Comparison of ENCODE assay signal across 32 cellular contexts in the genomic region with DNA sequence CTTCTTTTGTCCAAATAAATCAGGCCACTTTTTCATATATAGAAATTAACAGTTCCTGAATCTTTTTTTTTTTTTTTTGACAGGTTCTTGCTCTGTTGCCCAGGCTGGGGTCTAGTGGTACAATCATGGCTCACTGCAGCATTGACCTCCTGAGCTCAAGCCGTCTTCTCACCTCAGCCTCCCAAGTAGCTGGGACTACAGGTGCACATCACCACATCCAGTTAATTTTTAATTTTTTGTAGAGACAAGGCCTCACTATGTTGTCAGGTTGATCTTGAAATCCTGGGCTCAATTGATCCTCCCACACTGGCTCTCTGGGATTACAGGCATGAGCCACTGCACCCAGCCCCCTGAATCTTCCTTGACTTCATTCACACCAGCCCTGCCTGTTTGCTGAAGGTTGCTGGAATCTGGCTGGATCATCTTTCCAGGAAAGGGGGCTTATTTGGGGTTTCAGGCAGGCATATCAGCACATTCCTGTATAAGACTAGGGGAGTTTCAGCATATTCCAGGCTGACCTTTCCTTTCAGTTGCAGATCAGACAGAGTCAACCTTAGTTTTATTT.
DNase-seq lines count a peak whose midpoint lies in the region; ATAC-seq, FAIRE-seq and TF ChIP-seq lines count a peak whose summit lies in the region.
"Had no signal": no experiment of that assay in that cellular context is flagged by ENCODE, and none has a peak within 500 bp of the region (broad histone marks: within the 10 kb centered on the region; RNA-seq: fewer than 3 reads in every experiment).

No MANE protein-coding gene starts in this region.

- no peaks in the 10 kb centered on the region for H3K9me3 Mint-ChIP-seq in progenitor cell of endocrine pancreas (ENCODE audit: low read depth)
- H3K9me3 Mint-ChIP-seq: activated CD4-positive, alpha-beta memory T cell treated with anti-CD3 and anti-CD28 coated beads, Interleukin-2, amount 10 ng/mL, durations not matched to agents 7 days and 5 days; activated naive CD4-positive, alpha-beta T cell treated with anti-CD3 and anti-CD28 coated beads, Interleukin-2, amount 50 U/mL, for 72 hours; activated T-helper 17 cell treated with anti-CD3 and anti-CD28 coated beads, Interleukin-2, amount 50 U/mL, for 72 hours; effector memory CD8-positive, alpha-beta T cell had no signal

- intact Hi-C loops in body of pancreas (cut with DNase I) (no loop called here), HepG2 (cut with micrococcal nuclease; ENCODE audit: unreplicated experiment) (loop anchor here (5.0 kb wide), 1 partner anchor 68 kb away; no protein-coding TSS in a partner anchor)

- no TSS peak for BruUV-seq in HepG2 (replicated peaks; lab: Mats Ljungman, UMichigan)

- peak overlapping the region; percentile 28 for H2AFZ ChIP-seq in HepG2 (ENCODE audit: low read length)

- WGBS in body of pancreas, 2 donors, result 65 to 78% methylated on average over 1 of the region's 1 CpG
- 29% methylated on average over 1 of the region's 1 CpG for WGBS in HepG2 (ENCODE audit: low lambda C conversion rate)

- no peak for TF ChIP-seq POLR2A in body of pancreas (IDR thresholded peaks at IDR 0.05)
- TF ChIP-seq POLR2A in HepG2 (IDR thresholded peaks at IDR 0.05; ENCODE audit: insufficient read depth in 1 of 2, low read depth in 2 of 2, low read length in 2 of 2), result no peak

- no peaks in the 10 kb centered on the region for H4K20me1 ChIP-seq in HepG2 (ENCODE audit: insufficient read depth, low read length)
- H4K20me1 ChIP-seq: BLaER1 treated with 17β-estradiol and CSF1 and Interleukin-3, amounts not matched to agents 10 nM and 100 nM had no signal

- no peaks in the 10 kb centered on the region for H3K36me3 Mint-ChIP-seq in progenitor cell of endocrine pancreas (ENCODE audit: insufficient read depth)
- H3K36me3 Mint-ChIP-seq: activated naive CD4-positive, alpha-beta T cell treated with anti-CD3 and anti-CD28 coated beads, Interleukin-2, amount 50 U/mL, for 72 hours; naive thymus-derived CD4-positive, alpha-beta T cell had no signal

- H3K4me3 ChIP-seq in body of pancreas (no peak overlapping the region), HepG2 (replicated peaks in 1 of 3; ENCODE audit: insufficient read depth in 1 of 3, low read depth in 2 of 3, low read length in 3 of 3) (peak overlapping the region in 2 of 3 experiments; percentile 18 to 27; a peak in 2 of 6 replicates)
- H3K4me3 ChIP-seq: BLaER1 treated with 17β-estradiol and CSF1 and Interleukin-3, amounts not matched to agents 10 nM and 100 nM; cardiac muscle cell; heart right ventricle; transverse colon had no signal

- H3K4me1 Mint-ChIP-seq in progenitor cell of endocrine pancreas (ENCODE audit: low read depth), result peaks cover 38% of the 10 kb centered on the region
- H3K4me1 Mint-ChIP-seq: activated CD4-positive, alpha-beta memory T cell treated with anti-CD3 and anti-CD28 coated beads, Interleukin-2, amount 10 ng/mL, durations not matched to agents 7 days and 5 days; activated T-helper 17 cell treated with anti-CD3 and anti-CD28 coated beads, Interleukin-2, amount 50 U/mL, for 72 hours; naive thymus-derived CD4-positive, alpha-beta T cell had no signal

- H3K79me2 ChIP-seq in HepG2 (ENCODE audit: insufficient read depth, low read length), result no peaks in the 10 kb centered on the region

- H3K27me3 Mint-ChIP-seq in progenitor cell of endocrine pancreas, result no peaks in the 10 kb centered on the region

- TF ChIP-seq CTCF in body of pancreas (IDR thresholded peaks at IDR 0.05) (no peak), HepG2 (CRISPR knock-in tag; IDR thresholded peaks at IDR 0.05) (no peak), progenitor cell of endocrine pancreas (IDR thresholded peaks at IDR 0.05; ENCODE audit: unreplicated experiment) (no peak)

- POLR2A ChIA-PET in HepG2 (lab: Yijun Ruan, JAX), result interaction anchor here (0.7 to 2.3 kb wide), 2 partner anchors 10 to 173 kb away, joined by 3 to 9 read pairs; no protein-coding TSS in a partner anchor

- ATAC-seq in body of pancreas (peak; percentile 15), HepG2 (peak; percentile 63), HG02840 (IDR thresholded peaks at IDR 0.05; ENCODE audit: low FRiP score, unreplicated experiment) (no peak)
- ATAC-seq: activated naive CD4-positive, alpha-beta T cell treated with anti-CD3 and anti-CD28 coated beads, Interleukin-2, amount 50 U/mL, for 72 hours; activated T-helper 17 cell treated with anti-CD3 and anti-CD28 coated beads, Interleukin-2, amount 50 U/mL, for 72 hours; effector memory CD8-positive, alpha-beta T cell; esophagus mucosa; foreskin keratinocyte; heart right ventricle; left colon; naive thymus-derived CD4-positive, alpha-beta T cell; right cardiac atrium had no signal

- H3K9me3 ChIP-seq in body of pancreas, result no peaks in the 10 kb centered on the region
- no peaks in the 10 kb centered on the region for H3K9me3 ChIP-seq in HepG2 (ENCODE audit: low read length)
- H3K9me3 ChIP-seq: BLaER1 treated with 17β-estradiol and CSF1 and Interleukin-3, amounts not matched to agents 10 nM and 100 nM; heart right ventricle; transverse colon had no signal

- DNase-seq in HK-2 (ENCODE audit: unreplicated experiment) (peak; percentile 66), body of pancreas (no peak), HepG2 (ENCODE audit: low spot score) (peak; percentile 76), progenitor cell of endocrine pancreas (ENCODE audit: low spot score, unreplicated experiment) (no peak), Kasumi-1 (lab: John Stamatoyannopoulos, UW) (no peak), HPDE6-E6E7 (ENCODE audit: extremely low spot score) (no peak)
- DNase-seq: activated CD4-positive, alpha-beta memory T cell treated with anti-CD3 and anti-CD28 coated beads, Interleukin-2, amount 10 ng/mL, durations not matched to agents 7 days and 5 days; activated CD4-positive, alpha-beta T cell treated with anti-CD3 and anti-CD28 coated beads for 1 hour; activated CD8-positive, alpha-beta memory T cell treated with anti-CD3 and anti-CD28 coated beads, Interleukin-2, amount 50 U/mL, for 48 hours; anterior cingulate cortex; cortex of kidney; DMS79; effector memory CD8-positive, alpha-beta T cell; foreskin keratinocyte; GF-D8; heart right ventricle; left colon; midbrain; naive thymus-derived CD4-positive, alpha-beta T cell; NCI-H1048; NCI-H1694; right cardiac atrium; stimulated activated CD4-positive, alpha-beta T cell treated with anti-CD3 and anti-CD28 coated beads, Interleukin-2, amount 100 ng/mL, for 48 hours; transverse colon had no signal

- H3K9ac ChIP-seq in HepG2 (ENCODE audit: insufficient read depth, low read depth, low read length), result peak overlapping the region; percentile 55
- H3K9ac ChIP-seq: BLaER1 treated with 17β-estradiol and CSF1 and Interleukin-3, amounts not matched to agents 10 nM and 100 nM had no signal

- in situ Hi-C loops in HepG2 (cut with HindIII; ENCODE audit: extremely low pct_ligation_motif_present, low pct_unique_long_range_greater_than_20kb), result no loop called here

- H3K4me3 Mint-ChIP-seq in progenitor cell of endocrine pancreas (ENCODE audit: low read depth), result no peak overlapping the region
- H3K4me3 Mint-ChIP-seq: activated CD4-positive, alpha-beta memory T cell treated with anti-CD3 and anti-CD28 coated beads, Interleukin-2, amount 10 ng/mL, durations not matched to agents 7 days and 5 days; activated T-helper 17 cell treated with anti-CD3 and anti-CD28 coated beads, Interleukin-2, amount 50 U/mL, for 72 hours; effector memory CD8-positive, alpha-beta T cell; naive thymus-derived CD4-positive, alpha-beta T cell had no signal

- peak in 1 of 2 experiments; percentile 22; a peak in 1 of 4 replicates for TF ChIP-seq EP300 in HepG2 (IDR thresholded peaks at IDR 0.05; ENCODE audit: low read depth in 2 of 2, low read length in 2 of 2)
- TF ChIP-seq EP300 in HepG2 (CRISPR knock-in tag; IDR thresholded peaks at IDR 0.05; ENCODE audit: borderline replicate concordance), result no peak

- H3K27ac ChIP-seq in body of pancreas (peak overlapping the region in 3 of 4 donors; percentile 46 to 77 (median 62)), HepG2 (ENCODE audit: extremely low read length, insufficient read depth, low read length) (peak overlapping the region; percentile 60)
- H3K27ac ChIP-seq: BLaER1 treated with 17β-estradiol and CSF1 and Interleukin-3, amounts not matched to agents 10 nM and 100 nM; cardiac muscle cell; foreskin keratinocyte; transverse colon had no signal

- H3K4me2 ChIP-seq in HepG2 (ENCODE audit: low read depth, low read length), result peak overlapping the region; percentile 56
- H3K4me2 ChIP-seq: BLaER1 treated with 17β-estradiol and CSF1 and Interleukin-3, amounts not matched to agents 10 nM and 100 nM had no signal

- H3K27ac Mint-ChIP-seq in progenitor cell of endocrine pancreas, result peak overlapping the region; percentile 54
- H3K27ac Mint-ChIP-seq: activated CD4-positive, alpha-beta memory T cell treated with anti-CD3 and anti-CD28 coated beads, Interleukin-2, amount 10 ng/mL, durations not matched to agents 7 days and 5 days; activated T-helper 17 cell treated with anti-CD3 and anti-CD28 coated beads, Interleukin-2, amount 50 U/mL, for 72 hours; effector memory CD8-positive, alpha-beta T cell; naive thymus-derived CD4-positive, alpha-beta T cell had no signal

- FAIRE-seq in HepG2 (lab: Jason Lieb, UNC), result peak; percentile 86
- FAIRE-seq: GM19239, TTC549 had no signal

- H3K27me3 ChIP-seq in body of pancreas (no peaks in the 10 kb centered on the region), HepG2 (ENCODE audit: control insufficient read depth in 1 of 2, insufficient read depth in 2 of 2, low read length in 2 of 2) (no peaks in the 10 kb centered on the region)
- H3K27me3 ChIP-seq: BLaER1 treated with 17β-estradiol and CSF1 and Interleukin-3, amounts not matched to agents 10 nM and 100 nM; cardiac muscle cell; foreskin keratinocyte; heart right ventricle; transverse colon had no signal

- no peaks in the 10 kb centered on the region for H3K36me3 ChIP-seq in body of pancreas (replicated peaks in 1 of 2; ENCODE audit: insufficient read depth in 1 of 2, low read depth in 2 of 2)
- H3K36me3 ChIP-seq in HepG2 (replicated peaks in 1 of 2; ENCODE audit: control insufficient read depth in 1 of 2, insufficient read depth in 2 of 2, low read length in 2 of 2), result no peaks in the 10 kb centered on the region
- H3K36me3 ChIP-seq: BLaER1 treated with 17β-estradiol and CSF1 and Interleukin-3, amounts not matched to agents 10 nM and 100 nM; cardiac muscle cell; heart right ventricle; transverse colon had no signal

- H3K4me1 ChIP-seq in body of pancreas, result peaks cover 41% of the 10 kb centered on the region
- peaks cover 90% of the 10 kb centered on the region for H3K4me1 ChIP-seq in HepG2 (ENCODE audit: insufficient read depth, low read length)
- H3K4me1 ChIP-seq: BLaER1 treated with 17β-estradiol and CSF1 and Interleukin-3, amounts not matched to agents 10 nM and 100 nM had no signal

- CTCF ChIA-PET in HepG2 (lab: Yijun Ruan, JAX; ENCODE audit: low intra/inter-chr PET ratio, low total read pairs), result no interaction called here

- no peak for TF ChIP-seq RAD21 in HepG2 (CRISPR knock-in tag; IDR thresholded peaks at IDR 0.05)

TF ChIP-seq in HepG2, 621 proteins besides CTCF, POLR2A, EP300 and RAD21 (continues in another document):
- TF ChIP-seq SSRP1 (CRISPR knock-in tag; IDR thresholded peaks at IDR 0.05), result no peak
- peak; percentile 25; the same call in 1 of the 2 replicates for TF ChIP-seq DPF2 (CRISPR knock-in tag; IDR thresholded peaks at IDR 0.05; ENCODE audit: borderline replicate concordance, low read depth)
- peak; percentile 40; the same call in 1 of the 2 replicates for TF ChIP-seq TBX2 (CRISPR knock-in tag; IDR thresholded peaks at IDR 0.05; ENCODE audit: borderline replicate concordance)

Comparison
In these comparisons a context has a peak if more than half of its experiments do, and no peak if none do; other contexts are left out.
1. DNase-seq: peak in HK-2 (single experiment) and HepG2 (single experiment); none in body of pancreas (0 of 4), progenitor cell of endocrine pancreas (single experiment), Kasumi-1 (0 of 2) and HPDE6-E6E7 (single experiment).
2. H3K4me3 ChIP-seq: peak in HepG2 (2 of 3); none in body of pancreas (0 of 2).